ENCODE assay signal across 12 cellular contexts in the genomic region with DNA sequence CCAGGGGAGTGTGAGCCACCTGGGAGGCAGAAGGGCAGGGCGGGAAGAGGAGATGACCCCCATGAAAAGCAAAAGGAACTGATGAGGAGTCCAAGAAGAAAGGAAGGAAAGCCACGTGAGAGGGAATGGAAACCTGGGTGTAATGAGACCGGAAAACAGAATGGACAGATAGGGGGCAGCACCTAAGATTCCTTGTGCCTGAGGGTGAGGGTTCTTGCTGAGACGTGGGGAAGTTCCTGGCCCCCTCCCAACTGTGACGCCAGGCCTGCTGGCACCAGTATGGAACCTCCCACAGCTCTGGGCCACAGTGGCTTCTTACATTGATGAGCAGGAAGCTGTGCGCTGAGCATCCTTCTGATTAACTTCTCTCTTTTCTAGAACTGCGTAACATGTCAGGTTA. TPM values are rescaled to one million over a fixed set of nuclear protein-coding genes. Genes with fewer than 3 reads are reported as not detected.
DNase-seq lines count a peak whose midpoint lies in the region; ATAC-seq lines count a peak whose summit lies in the region.
"Had no signal": no experiment of that assay in that cellular context is flagged by ENCODE, and none has a peak within 500 bp of the region (broad histone marks: within the 10 kb centered on the region; RNA-seq: fewer than 3 reads in every experiment).

No MANE protein-coding gene starts in this region.

- H3K9ac ChIP-seq in GM23248 (no peak overlapping the region), SK-N-MC (ENCODE audit: insufficient read length) (no peak overlapping the region)

- H3K9me3 ChIP-seq in GM23248 (ENCODE audit: low read depth) (no peaks in the 10 kb centered on the region), SK-N-MC (ENCODE audit: low read depth, low read length) (no peaks in the 10 kb centered on the region)
- H3K9me3 ChIP-seq: suprapubic skin had no signal

- H3K79me2 ChIP-seq in GM23248 (ENCODE audit: insufficient read depth) = no peaks in the 10 kb centered on the region

- H3K4me3 ChIP-seq in GM23248 = no peak overlapping the region
- H3K4me3 ChIP-seq in SK-N-MC = no peak overlapping the region
- H3K4me3 ChIP-seq: suprapubic skin had no signal

- H2AFZ ChIP-seq in GM23248 = no peak overlapping the region

- H3F3A ChIP-seq in GM23248 (ENCODE audit: insufficient read depth) = peaks cover 13% of the 10 kb centered on the region

- H4K20me1 ChIP-seq in GM23248 (ENCODE audit: insufficient read depth) = no peaks in the 10 kb centered on the region

- H3K4me1 ChIP-seq in GM23248 (ENCODE audit: insufficient read depth) = peaks cover 5% of the 10 kb centered on the region
- H3K4me1 ChIP-seq: suprapubic skin had no signal

- H3K36me3 ChIP-seq in GM23248 (ENCODE audit: low read depth) (no peaks in the 10 kb centered on the region), SK-N-MC (ENCODE audit: insufficient read depth, low read length) (no peaks in the 10 kb centered on the region)

- no peaks in the 10 kb centered on the region for H3K27me3 ChIP-seq in GM23248 (replicated peaks; ENCODE audit: insufficient read depth)
- H3K27me3 ChIP-seq: suprapubic skin had no signal

- no peak overlapping the region for H3K27ac ChIP-seq in GM23248
- H3K27ac ChIP-seq in SK-N-MC = no peak overlapping the region
- H3K27ac ChIP-seq: suprapubic skin had no signal

- WGBS in GM23248 (ENCODE audit: low coverage in 1 of 2, low lambda C conversion rate in 2 of 2, missing lambda C conversion rate in 2 of 2), 2 experiments = 77 to 80% methylated on average over 7 of the region's 7 CpGs

- in situ Hi-C loops in GM23248 (cut with MboI) = no loop called here

- no peak for ATAC-seq in HG03342 (IDR thresholded peaks at IDR 0.05; ENCODE audit: unreplicated experiment)

- no peak overlapping the region for H3K4me2 ChIP-seq in GM23248 (ENCODE audit: unreplicated experiment)

- H3K9me2 ChIP-seq in GM23248 (ENCODE audit: insufficient read depth) = no peaks in the 10 kb centered on the region

- DNase-seq in GM23248 = peak; percentile 24
- DNase-seq in SK-N-MC (ENCODE audit: low read depth, low spot score) = peak; percentile 8
- DNase-seq in fibroblast of peridontal ligament (ENCODE audit: extremely low read depth) = peak; percentile 22
- DNase-seq in posterior cingulate gyrus = peak in 8 of 10 donors; percentile 35 to 94 (median 68)
- no peak for DNase-seq in stimulated activated CD4-positive, alpha-beta T cell treated with anti-CD3 and anti-CD28 coated beads, Interleukin-1b, Interleukin-23, amount 100 ng/mL, for 48 hours
- no peak for DNase-seq in activated CD4-positive, alpha-beta T cell treated with anti-CD3 and anti-CD28 coated beads for 1 hour
- no peak for DNase-seq in NK-92 (lab: John Stamatoyannopoulos, UW; ENCODE audit: unreplicated experiment)
- DNase-seq: activated naive CD4-positive, alpha-beta T cell treated with anti-CD3 and anti-CD28 coated beads for 36 hours; NCI-H1694 treated with DMSO at 0.1 percent for 48 hours; T-helper 1 cell had no signal

- intact Hi-C loops in posterior cingulate gyrus (cut with DNase I) = no loop called here

RNA-seq across cellular contexts. Expression of a gene that starts 30.8 kb away (rescaled TPM):
- 28.2 and 28.7 TPM in 2 replicates for total RNA-seq in GM23248 (2014; rRNA removed; shearing (Covaris generic))
- 5.2 and 5.6 TPM in 2 replicates for polyA plus RNA-seq in GM23248 (2016; fragmentation: Nextera tagmentation; extraction: Ambion mirVana)

Comparison
In these comparisons a context has a peak if more than half of its experiments do, and no peak if none do; other contexts are left out.
1. DNase-seq: peak in GM23248 (single experiment), SK-N-MC (single experiment), fibroblast of peridontal ligament (single experiment) and posterior cingulate gyrus (8 of 10); none in stimulated activated CD4-positive, alpha-beta T cell treated with anti-CD3 and anti-CD28 coated beads, Interleukin-1b, Interleukin-23, amount 100 ng/mL, for 48 hours (single experiment), activated CD4-positive, alpha-beta T cell treated with anti-CD3 and anti-CD28 coated beads for 1 hour (single experiment) and NK-92 (single experiment).